ENCODE assay signal across 22 cellular contexts in genomic region chr3:10119376-10119775, GRCh38. TPM values are rescaled to one million over a fixed set of nuclear protein-coding genes. Genes with fewer than 3 reads are reported as not detected.
DNase-seq lines count a peak whose midpoint lies in the region; ATAC-seq, FAIRE-seq and TF ChIP-seq lines count a peak whose summit lies in the region.
"Had no signal": no experiment of that assay in that cellular context is flagged by ENCODE, and none has a peak within 500 bp of the region (broad histone marks: within the 10 kb centered on the region; RNA-seq: fewer than 3 reads in every experiment).

No MANE protein-coding gene starts in this region.

- no peak for TF ChIP-seq EP300 in transverse colon (IDR thresholded peaks at IDR 0.05; ENCODE audit: low read depth)

- no peaks in the 10 kb centered on the region for H3K9me3 Mint-ChIP-seq in astrocyte (ENCODE audit: unreplicated experiment)
- H3K9me3 Mint-ChIP-seq: CD8-positive, alpha-beta T cell; HFFc6 had no signal

- H3K79me2 ChIP-seq in astrocyte (ENCODE audit: insufficient read depth, low read length) = peaks cover 85% of the 10 kb centered on the region
- H3K79me2 ChIP-seq in osteoblast (ENCODE audit: insufficient read depth, low read length) = peaks cover 80% of the 10 kb centered on the region

- TF ChIP-seq CTCF in left ventricle myocardium inferior (IDR thresholded peaks at IDR 0.05; ENCODE audit: borderline replicate concordance) = no peak
- no peak for TF ChIP-seq CTCF in astrocyte (IDR thresholded peaks at IDR 0.05; ENCODE audit: insufficient read depth, low read depth, low read length)
- TF ChIP-seq CTCF in osteoblast (IDR thresholded peaks at IDR 0.05; ENCODE audit: extremely low read depth, low read depth, low read length) = no peak
- no peak for TF ChIP-seq CTCF in transverse colon (IDR thresholded peaks at IDR 0.05)

- ATAC-seq in left cardiac atrium (no peak), GM21360 (IDR thresholded peaks at IDR 0.05; ENCODE audit: unreplicated experiment) (no peak)
- ATAC-seq: CD8-positive, alpha-beta T cell had no signal

- H3K4me1 Mint-ChIP-seq in astrocyte (ENCODE audit: low read depth, unreplicated experiment) = peaks cover 12% of the 10 kb centered on the region

- H3K36me3 ChIP-seq in left ventricle myocardium inferior = peaks cover 28% of the 10 kb centered on the region
- peaks cover 5% of the 10 kb centered on the region for H3K36me3 ChIP-seq in astrocyte (ENCODE audit: insufficient read depth, low read length)
- H3K36me3 ChIP-seq in osteoblast (ENCODE audit: insufficient read depth, low read length) = peaks cover 6% of the 10 kb centered on the region
- H3K36me3 ChIP-seq in transverse colon = no peaks in the 10 kb centered on the region
- H3K36me3 ChIP-seq: BE2C had no signal

- H3K4me2 ChIP-seq in astrocyte (ENCODE audit: low read length) (no peak overlapping the region), osteoblast (ENCODE audit: insufficient read depth, low read length) (no peak overlapping the region)

- H3K9me3 ChIP-seq in left ventricle myocardium inferior (replicated peaks) = no peaks in the 10 kb centered on the region
- no peaks in the 10 kb centered on the region for H3K9me3 ChIP-seq in astrocyte (ENCODE audit: insufficient read depth, low read depth, low read length)
- H3K9me3 ChIP-seq in osteoblast (ENCODE audit: low read depth, low read length) = no peaks in the 10 kb centered on the region
- H3K9me3 ChIP-seq in transverse colon = no peaks in the 10 kb centered on the region
- H3K9me3 ChIP-seq: BE2C had no signal

- intact Hi-C loops in left ventricle myocardium inferior (cut with micrococcal nuclease) (no loop called here), left cardiac atrium (cut with DNase I) (no loop called here), transverse colon (cut with DNase I; ENCODE audit: low total_unique reads) (no loop called here)

- no peak overlapping the region for H3K4me3 ChIP-seq in left ventricle myocardium inferior
- H3K4me3 ChIP-seq in astrocyte (ENCODE audit: insufficient read depth, low read depth, low read length) = no peak overlapping the region
- H3K4me3 ChIP-seq in osteoblast (ENCODE audit: insufficient read depth, low read length) = no peak overlapping the region
- H3K4me3 ChIP-seq in transverse colon = no peak overlapping the region

- H4K20me1 ChIP-seq in astrocyte (ENCODE audit: insufficient read depth, low read length) = peaks cover 75% of the 10 kb centered on the region
- H4K20me1 ChIP-seq in osteoblast (ENCODE audit: insufficient read depth, low read length) = peaks cover 38% of the 10 kb centered on the region

- H3K4me3 Mint-ChIP-seq in astrocyte (ENCODE audit: unreplicated experiment) = no peak overlapping the region
- H3K4me3 Mint-ChIP-seq: HFFc6 had no signal

- FAIRE-seq in astrocyte (lab: Jason Lieb, UNC) = no peak
- FAIRE-seq: A204.1, D721Med, G401.6, GM12891 had no signal

- no peaks in the 10 kb centered on the region for H3K27me3 ChIP-seq in left ventricle myocardium inferior (ENCODE audit: low read depth)
- no peaks in the 10 kb centered on the region for H3K27me3 ChIP-seq in astrocyte (ENCODE audit: insufficient read depth, low read length)
- H3K27me3 ChIP-seq in osteoblast (ENCODE audit: insufficient read depth, low read length) = no peaks in the 10 kb centered on the region
- H3K27me3 ChIP-seq in transverse colon = no peaks in the 10 kb centered on the region
- H3K27me3 ChIP-seq: BE2C had no signal

- no peaks in the 10 kb centered on the region for H3K27me3 Mint-ChIP-seq in astrocyte (ENCODE audit: low read depth, unreplicated experiment)

- DNase-seq in left ventricle myocardium inferior = no peak
- no peak for DNase-seq in left cardiac atrium
- peak; percentile 44 for DNase-seq in astrocyte (ENCODE audit: low read depth)
- no peak for DNase-seq in osteoblast (ENCODE audit: insufficient read length, low spot score, missing footprints)
- DNase-seq in transverse colon = no peak
- DNase-seq in NCI-H1930 (lab: John Stamatoyannopoulos, UW) = no peak
- DNase-seq: BE2C; CD8-positive, alpha-beta T cell; COR-L47; DMS153; DMS79 treated with DMSO at 0.1 percent for 48 hours; EL; HCEC 1CT; HFFc6 had no signal

- H2AFZ ChIP-seq in astrocyte (ENCODE audit: low read depth, low read length) (no peak overlapping the region), osteoblast (ENCODE audit: low read length) (no peak overlapping the region)

- peaks cover 6% of the 10 kb centered on the region for H3K36me3 Mint-ChIP-seq in astrocyte (ENCODE audit: low read depth, unreplicated experiment)

- 76 to 85% methylated on average over 4 of the region's 4 CpGs for WGBS in transverse colon (ENCODE audit: low coverage in 1 of 2), 2 donors

- no peak overlapping the region for H3K27ac Mint-ChIP-seq in astrocyte (ENCODE audit: unreplicated experiment)
- H3K27ac Mint-ChIP-seq: CD8-positive, alpha-beta T cell had no signal

- H3K27ac ChIP-seq in left ventricle myocardium inferior (replicated peaks) = peak overlapping the region; percentile 11
- no peak overlapping the region for H3K27ac ChIP-seq in astrocyte (ENCODE audit: low read depth, low read length)
- peak overlapping the region; percentile 17 for H3K27ac ChIP-seq in osteoblast (ENCODE audit: low read depth, low read length)
- H3K27ac ChIP-seq in transverse colon = no peak overlapping the region
- H3K27ac ChIP-seq: C4-2B, HL-60 had no signal

- peaks cover 53% of the 10 kb centered on the region for H3K4me1 ChIP-seq in left ventricle myocardium inferior
- peaks cover 5% of the 10 kb centered on the region for H3K4me1 ChIP-seq in astrocyte (ENCODE audit: insufficient read depth, low read length)
- H3K4me1 ChIP-seq in osteoblast (ENCODE audit: insufficient read depth, low read length) = peaks cover 13% of the 10 kb centered on the region
- peaks cover 6 to 23% (median 16%) of the 10 kb centered on the region in 4 donors for H3K4me1 ChIP-seq in transverse colon
- H3K4me1 ChIP-seq: BE2C had no signal

- no peak overlapping the region for H3K9ac ChIP-seq in astrocyte (ENCODE audit: low read length)

- no peak for TF ChIP-seq POLR2A in transverse colon (IDR thresholded peaks at IDR 0.05)

- in situ Hi-C loops in transverse colon (cut with MboI; ENCODE audit: low pct_ligation_motif_present in 1 of 4, low pct_unique_long_range_greater_than_20kb in 1 of 4, low sequenced_read_pairs in 3 of 4) = no loop called here

RNA-seq across cellular contexts. Expression of gene BRK1, which starts 3.9 kb away (rescaled TPM):
- total RNA-seq in left ventricle myocardium inferior = 99.0 TPM
- 10 to 100 TPM; 84.8 to 95.0 TPM for total RNA-seq in left cardiac atrium
- 120 and 136 TPM in 2 replicates for total RNA-seq in astrocyte
- 113 and 114 TPM in 2 replicates for total RNA-seq in osteoblast
- total RNA-seq in transverse colon = 10 to 100 TPM; 37.0 to 88.8 (median 72.5) TPM

RNA-seq across cellular contexts. Expression of gene FANCD2OS, which starts 11.3 kb away (rescaled TPM):
- total RNA-seq in left ventricle myocardium inferior (not detected), left cardiac atrium (not detected), astrocyte (not detected in 2 replicates), osteoblast (not detected in 2 replicates), transverse colon (not detected)
- total RNA-seq: CD8-positive, alpha-beta T cell; H4; HFFc6 had no signal

RNA-seq across cellular contexts. Expression of gene VHL, which starts 22.2 kb away (rescaled TPM):
- total RNA-seq in left ventricle myocardium inferior = 11.5 TPM
- total RNA-seq in left cardiac atrium = 10 to 100 TPM; 15.3 to 16.3 TPM
- 34.6 and 39.1 TPM in 2 replicates for total RNA-seq in astrocyte
- 33.9 and 36.9 TPM in 2 replicates for total RNA-seq in osteoblast
- total RNA-seq in transverse colon = 10 to 100 TPM; 23.9 to 48.4 (median 34.6) TPM

RNA-seq across cellular contexts. Expression of gene IRAK2, which starts 45.3 kb away (rescaled TPM):
- total RNA-seq in left ventricle myocardium inferior (2.0 TPM), left cardiac atrium (1 to 10 TPM; 1.7 to 1.8 TPM), astrocyte (2.0 and 2.1 TPM in 2 replicates), osteoblast (3.2 and 4.0 TPM in 2 replicates), transverse colon (1 to 10 TPM in 3 of 4 donors, under 1 TPM in 1; 0.20 to 4.9 (median 3.4) TPM)

Comparison
In these comparisons a context has a peak if more than half of its experiments do, and no peak if none do; other contexts are left out.
1. H3K27ac ChIP-seq: peak in left ventricle myocardium inferior (single experiment) and osteoblast (single experiment); none in astrocyte (single experiment) and transverse colon (0 of 4).